9 cellular contexts compared by ENCODE assay signal in genomic region chr9:35771524-35771923, GRCh38. TPM values are rescaled to one million over a fixed set of nuclear protein-coding genes. Genes with fewer than 3 reads are reported as not detected.
DNase-seq lines count a peak whose midpoint lies in the region; TF ChIP-seq lines count a peak whose summit lies in the region.
"Had no signal": no experiment of that assay in that cellular context is flagged by ENCODE, and none has a peak within 500 bp of the region (broad histone marks: within the 10 kb centered on the region; RNA-seq: fewer than 3 reads in every experiment).

No MANE protein-coding gene starts in this region.

- H2AFZ ChIP-seq in trophoblast cell (ENCODE audit: insufficient read depth, low read length, poor library complexity) = no peak overlapping the region

- H3K4me1 Mint-ChIP-seq in activated T-cell treated with anti-CD3 and anti-CD28 coated beads, Interleukin-2, amount 50 U/mL, for 24 hours (ENCODE audit: low read depth) = peaks cover 12% of the 10 kb centered on the region

- no peaks in the 10 kb centered on the region for H3K27me3 Mint-ChIP-seq in activated T-cell treated with anti-CD3 and anti-CD28 coated beads, Interleukin-2, amount 50 U/mL, for 24 hours

- H3K27me3 ChIP-seq in sigmoid colon (no peaks in the 10 kb centered on the region), ovary (no peaks in the 10 kb centered on the region), trophoblast cell (ENCODE audit: insufficient read depth, low read length) (no peaks in the 10 kb centered on the region)

- no peak overlapping the region for H2BK12ac ChIP-seq in trophoblast cell (ENCODE audit: low read length)

- H4K12ac ChIP-seq in trophoblast cell (ENCODE audit: low read depth, low read length) = no peak overlapping the region

- H3K4ac ChIP-seq in trophoblast cell (ENCODE audit: low read depth, low read length) = no peak overlapping the region

- H4K91ac ChIP-seq in trophoblast cell (ENCODE audit: low read depth, low read length) = no peak overlapping the region

- peaks cover 14% of the 10 kb centered on the region for H3K36me3 Mint-ChIP-seq in activated T-cell treated with anti-CD3 and anti-CD28 coated beads, Interleukin-2, amount 50 U/mL, for 24 hours (ENCODE audit: low read depth)

- no peak overlapping the region for H3K18ac ChIP-seq in trophoblast cell (ENCODE audit: low read length)

- no peak overlapping the region for H3K27ac Mint-ChIP-seq in activated T-cell treated with anti-CD3 and anti-CD28 coated beads, Interleukin-2, amount 50 U/mL, for 24 hours
- H3K27ac Mint-ChIP-seq: stimulated activated effector memory CD8-positive, alpha-beta T cell treated with anti-CD3 and anti-CD28 coated beads, Interleukin-12 subunit alpha, Interleukin-12 subunit beta, amount 100 ng/mL, for 72 hours had no signal

- H3K9me3 ChIP-seq in sigmoid colon = no peaks in the 10 kb centered on the region
- H3K9me3 ChIP-seq in ovary = no peaks in the 10 kb centered on the region
- H3K9me3 ChIP-seq in trophoblast cell (ENCODE audit: insufficient read depth, low read depth, low read length) = no peaks in the 10 kb centered on the region

- H3K4me2 ChIP-seq in trophoblast cell (ENCODE audit: low read length) = no peak overlapping the region

- WGBS in sigmoid colon, 2 donors = 4 to 60% methylated on average over 1 of the region's 1 CpG
- WGBS in ovary, 3 donors = 31 to 49% (median 42%) methylated on average over 1 of the region's 1 CpG
- no CpG with 5 or more reads among the region's 1 CpG for WGBS in trophoblast cell (ENCODE audit: extremely low coverage, insufficient coverage, insufficient read length)

- H3K79me2 ChIP-seq in trophoblast cell (ENCODE audit: control insufficient read depth, insufficient read depth, low read length, poor library complexity) = peaks cover 2% of the 10 kb centered on the region

- H2AK5ac ChIP-seq in trophoblast cell (ENCODE audit: low read length) = no peak overlapping the region

- H3K4me3 ChIP-seq in sigmoid colon (no peak overlapping the region), ovary (no peak overlapping the region), trophoblast cell (ENCODE audit: low read depth, low read length) (no peak overlapping the region)

- H3K4me1 ChIP-seq in sigmoid colon (peaks cover 0 to 20% (median 15%) of the 10 kb centered on the region in 4 donors), ovary (ENCODE audit: insufficient read depth) (peaks cover 1% of the 10 kb centered on the region), trophoblast cell (ENCODE audit: control insufficient read depth in 1 of 2, insufficient read depth in 2 of 2, low read length in 2 of 2) (peaks cover 0 to 4% of the 10 kb centered on the region in 2 experiments)

- H4K8ac ChIP-seq in trophoblast cell (ENCODE audit: low read depth, low read length) = no peak overlapping the region

- no peak overlapping the region for H3K9ac ChIP-seq in trophoblast cell (ENCODE audit: low read length)

- H3K27ac ChIP-seq in sigmoid colon = peak overlapping the region; percentile 36 to 59 (median 56)
- H3K27ac ChIP-seq in ovary = no peak overlapping the region
- no peak overlapping the region for H3K27ac ChIP-seq in trophoblast cell (ENCODE audit: low read depth, low read length)

- H2BK5ac ChIP-seq in trophoblast cell (ENCODE audit: low read depth, low read length, poor library complexity) = no peak overlapping the region

- no peak overlapping the region for H3K14ac ChIP-seq in trophoblast cell (ENCODE audit: low read length)

- H3K36me3 ChIP-seq in sigmoid colon (no peaks in the 10 kb centered on the region), ovary (no peaks in the 10 kb centered on the region), trophoblast cell (ENCODE audit: control insufficient read depth in 1 of 2, insufficient read depth in 2 of 2, low read length in 2 of 2) (no peaks in the 10 kb centered on the region)

- DNase-seq in NCI-H146 (lab: John Stamatoyannopoulos, UW) (peak; percentile 68), T47D (ENCODE audit: low read depth in 1 of 2, low spot score in 1 of 2) (peak; percentile 26 to 82), sigmoid colon (no peak), ovary (no peak), trophoblast cell (no peak)
- no peak for DNase-seq in activated T-cell treated with anti-CD3 and anti-CD28 coated beads, Interleukin-2, amount 50 U/mL, for 24 hours
- DNase-seq: activated naive CD4-positive, alpha-beta T cell treated with Interleukin-2 at 50 U/mL for 16 hours; occipital lobe had no signal

- H3K9me3 Mint-ChIP-seq in activated T-cell treated with anti-CD3 and anti-CD28 coated beads, Interleukin-2, amount 50 U/mL, for 24 hours = no peaks in the 10 kb centered on the region
- H3K9me3 Mint-ChIP-seq: stimulated activated effector memory CD8-positive, alpha-beta T cell treated with anti-CD3 and anti-CD28 coated beads, Interleukin-12 subunit alpha, Interleukin-12 subunit beta, amount 100 ng/mL, for 72 hours had no signal

- no peak overlapping the region for H3K4me3 Mint-ChIP-seq in activated T-cell treated with anti-CD3 and anti-CD28 coated beads, Interleukin-2, amount 50 U/mL, for 24 hours
- H3K4me3 Mint-ChIP-seq: stimulated activated effector memory CD8-positive, alpha-beta T cell treated with anti-CD3 and anti-CD28 coated beads, Interleukin-12 subunit alpha, Interleukin-12 subunit beta, amount 100 ng/mL, for 72 hours had no signal

- intact Hi-C loops in sigmoid colon (cut with DNase I) (no loop called here), ovary (cut with DNase I) (no loop called here)

- TF ChIP-seq POLR2A in sigmoid colon (IDR thresholded peaks at IDR 0.05) = no peak
- TF ChIP-seq POLR2A in ovary (IDR thresholded peaks at IDR 0.05) = no peak

- H3K23ac ChIP-seq in trophoblast cell (ENCODE audit: low read length) = no peak overlapping the region

- in situ Hi-C loops in T47D (cut with HindIII; ENCODE audit: low pct_unique_long_range_greater_than_20kb, low sequenced_read_pairs) = no loop called here

- H2BK120ac ChIP-seq in trophoblast cell (ENCODE audit: insufficient read depth, low read length, poor library complexity) = no peak overlapping the region

- no peak for TF ChIP-seq CTCF in sigmoid colon (IDR thresholded peaks at IDR 0.05)
- no peak for TF ChIP-seq CTCF in ovary (IDR thresholded peaks at IDR 0.05)

- TF ChIP-seq EP300 in sigmoid colon (IDR thresholded peaks at IDR 0.05) (no peak), ovary (IDR thresholded peaks at IDR 0.05) (no peak)

- H3K79me1 ChIP-seq in trophoblast cell (ENCODE audit: low read length) = no peaks in the 10 kb centered on the region

RNA-seq across cellular contexts. Expression of gene MSMP, which starts 17.4 kb away (rescaled TPM):
- not detected for total RNA-seq in sigmoid colon
- under 1 TPM in 1 of 3 donors, not detected in 2; 0.57 TPM for polyA plus RNA-seq in sigmoid colon
- 1 to 10 TPM in 1 of 7 donors, under 1 TPM in 1, not detected in 5; 0.40 to 4.4 TPM for total RNA-seq in ovary
- polyA plus RNA-seq in ovary = under 1 TPM in 1 of 2 donors, not detected in 1; 0.41 TPM
- polyA plus RNA-seq in trophoblast cell (2013) = not detected in 2 replicates
- total RNA-seq: occipital lobe had no signal

RNA-seq across cellular contexts. Expression of gene NPR2, which starts 19.9 kb away (rescaled TPM):
- total RNA-seq in sigmoid colon (10 to 100 TPM; 20.3 to 26.6 (median 24.4) TPM), ovary (10 to 100 TPM in 5 of 7 donors, 1 to 10 TPM in 2; 5.5 to 30.1 (median 18.0) TPM)
- polyA plus RNA-seq in sigmoid colon (1 to 10 TPM in 1 of 3 donors, under 1 TPM in 2; 0.60 to 9.5 (median 0.69) TPM), ovary (10 to 100 TPM; 15.4 to 54.4 TPM)
- 10.1 and 10.4 TPM in 2 replicates for polyA plus RNA-seq in trophoblast cell (2013)

RNA-seq across cellular contexts. Expression of gene RGP1, which starts 22.4 kb away (rescaled TPM):
- 10 to 100 TPM; 13.3 to 23.5 (median 13.5) TPM for total RNA-seq in sigmoid colon
- polyA plus RNA-seq in sigmoid colon = 10 to 100 TPM; 10.2 to 37.2 (median 21.3) TPM
- total RNA-seq in ovary = 10 to 100 TPM in 6 of 7 donors, 1 to 10 TPM in 1; 9.4 to 32.3 (median 26.6) TPM
- 10 to 100 TPM; 13.4 to 17.0 TPM for polyA plus RNA-seq in ovary
- 14.4 TPM in 2 replicates for polyA plus RNA-seq in trophoblast cell (2013)

RNA-seq across cellular contexts. Expression of gene GBA2, which starts 22.5 kb away (rescaled TPM):
- 10 to 100 TPM; 45.9 to 91.7 (median 64.8) TPM for total RNA-seq in sigmoid colon
- polyA plus RNA-seq in sigmoid colon = 10 to 100 TPM; 34.8 to 88.5 (median 58.5) TPM
- total RNA-seq in ovary = 10 to 100 TPM; 35.1 to 73.2 (median 44.5) TPM
- 10 to 100 TPM; 27.8 to 54.7 TPM for polyA plus RNA-seq in ovary
- 36.1 and 36.7 TPM in 2 replicates for polyA plus RNA-seq in trophoblast cell (2013)

RNA-seq across cellular contexts. Expression of gene CREB3, which starts 39.1 kb away (rescaled TPM):
- total RNA-seq in sigmoid colon (10 to 100 TPM; 65.9 to 82.7 (median 75.4) TPM), ovary (10 to 100 TPM; 31.2 to 41.5 (median 36.6) TPM)
- polyA plus RNA-seq in sigmoid colon (10 to 100 TPM; 31.0 to 39.0 (median 35.3) TPM), ovary (10 to 100 TPM; 32.3 to 39.8 TPM)
- 32.3 and 32.4 TPM in 2 replicates for polyA plus RNA-seq in trophoblast cell (2013)

Comparison
In these comparisons a context has a peak if more than half of its experiments do, and no peak if none do; other contexts are left out.
1. DNase-seq: peak in NCI-H146 (single experiment) and T47D (2 of 2); none in sigmoid colon (single experiment), activated T-cell treated with anti-CD3 and anti-CD28 coated beads, Interleukin-2, amount 50 U/mL, for 24 hours (single experiment), ovary (0 of 5) and trophoblast cell (0 of 2).
2. H3K27ac ChIP-seq: peak in sigmoid colon (4 of 4); none in ovary (0 of 2) and trophoblast cell (single experiment).